29 cellular contexts compared by ENCODE assay signal in genomic region chr2:59919579-59919978, GRCh38.
"Had no signal": no experiment of that assay in that cellular context is flagged by ENCODE, and none has a peak within 500 bp of the region (broad histone marks: within the 10 kb centered on the region; RNA-seq: fewer than 3 reads in every experiment).

No MANE protein-coding gene starts in this region.

- H3K27me3 Mint-ChIP-seq: naive B cell; stimulated activated naive CD8-positive, alpha-beta T cell treated with anti-CD3 and anti-CD28 coated beads, Interleukin-15, Interleukin-2, amounts not matched to agents 100 ng/mL and 50 ng/mL, for 24 hours had no signal

- DNase-seq: heart right ventricle; kidney; left colon; left lung; lower lobe of right lung; mammary epithelial cell; mesenchymal stem cell; naive B cell; natural killer cell; nucleus accumbens; pancreas; posterior cingulate gyrus; right cardiac atrium; spleen; stimulated activated CD4-positive, alpha-beta T cell treated with anti-CD3 and anti-CD28 coated beads, Interleukin-4, amount 100 ng/mL, for 24 hours; stimulated activated naive CD4-positive, alpha-beta T cell; tibial artery; trophoblast cell; upper lobe of right lung had no signal

- H3K4me1 ChIP-seq: heart right ventricle, lower lobe of right lung, pancreas, prostate gland, spleen, suprapubic skin, tibial artery, upper lobe of right lung had no signal

- H3K36me3 ChIP-seq: heart right ventricle, left lung, lower lobe of right lung, pancreas, prostate gland, spleen, suprapubic skin, thoracic aorta, tibial artery, upper lobe of right lung had no signal

- H3K27me3 ChIP-seq: hepatocyte, left lung, pancreas, spleen, suprapubic skin, tibial artery, upper lobe of right lung had no signal

- H3K4me3 Mint-ChIP-seq: mesothelial cell of epicardium; naive B cell; natural killer cell; neural crest cell; stimulated activated effector memory CD8-positive, alpha-beta T cell treated with anti-CD3 and anti-CD28 coated beads, Interleukin-12 subunit alpha, Interleukin-12 subunit beta, amount 100 ng/mL, for 72 hours; stimulated activated naive CD8-positive, alpha-beta T cell treated with anti-CD3 and anti-CD28 coated beads, Interleukin-15, Interleukin-2, amounts not matched to agents 100 ng/mL and 50 ng/mL, for 24 hours had no signal

- H3K27ac Mint-ChIP-seq: mesothelial cell of epicardium; natural killer cell; stimulated activated effector memory CD8-positive, alpha-beta T cell treated with anti-CD3 and anti-CD28 coated beads, Interleukin-12 subunit alpha, Interleukin-12 subunit beta, amount 100 ng/mL, for 72 hours; stimulated activated naive CD8-positive, alpha-beta T cell treated with anti-CD3 and anti-CD28 coated beads, Interleukin-15, Interleukin-2, amounts not matched to agents 100 ng/mL and 50 ng/mL, for 24 hours had no signal

- H2AFZ ChIP-seq: hepatocyte had no signal

- H3K9me3 Mint-ChIP-seq: mesothelial cell of epicardium; natural killer cell; neural crest cell; stimulated activated naive CD8-positive, alpha-beta T cell treated with anti-CD3 and anti-CD28 coated beads, Interleukin-15, Interleukin-2, amounts not matched to agents 100 ng/mL and 50 ng/mL, for 24 hours had no signal

- H3K4me2 ChIP-seq: hepatocyte had no signal

- ATAC-seq: heart right ventricle; left colon; left lung; lower lobe of right lung; natural killer cell; pancreas; right cardiac atrium; sciatic nerve; stimulated activated effector memory CD8-positive, alpha-beta T cell treated with anti-CD3 and anti-CD28 coated beads, Interleukin-12 subunit alpha, Interleukin-12 subunit beta, amount 100 ng/mL, for 72 hours; upper lobe of right lung had no signal

- H3K79me2 ChIP-seq: hepatocyte had no signal

- H3K4me3 ChIP-seq: heart right ventricle, hepatocyte, left lung, lower lobe of right lung, pancreas, prostate gland, skin epidermis, spleen, suprapubic skin, thoracic aorta, tibial artery, upper lobe of right lung had no signal

- H3K9me3 ChIP-seq: heart right ventricle, left lung, lower lobe of right lung, pancreas, prostate gland, spleen, suprapubic skin, thoracic aorta, tibial artery, upper lobe of right lung had no signal

- H3K36me3 Mint-ChIP-seq: mesothelial cell of epicardium; naive B cell; natural killer cell; stimulated activated effector memory CD8-positive, alpha-beta T cell treated with anti-CD3 and anti-CD28 coated beads, Interleukin-12 subunit alpha, Interleukin-12 subunit beta, amount 100 ng/mL, for 72 hours had no signal

- H3K27ac ChIP-seq: heart right ventricle, hepatocyte, left lung, lower lobe of right lung, pancreas, prostate gland, skin epidermis, spleen, suprapubic skin, thoracic aorta, tibial artery, upper lobe of right lung had no signal

- H3K4me1 Mint-ChIP-seq: naive B cell; stimulated activated effector memory CD8-positive, alpha-beta T cell treated with anti-CD3 and anti-CD28 coated beads, Interleukin-12 subunit alpha, Interleukin-12 subunit beta, amount 100 ng/mL, for 72 hours had no signal
